Comparison of ENCODE assay signal across 2 cellular contexts in the genomic region with DNA sequence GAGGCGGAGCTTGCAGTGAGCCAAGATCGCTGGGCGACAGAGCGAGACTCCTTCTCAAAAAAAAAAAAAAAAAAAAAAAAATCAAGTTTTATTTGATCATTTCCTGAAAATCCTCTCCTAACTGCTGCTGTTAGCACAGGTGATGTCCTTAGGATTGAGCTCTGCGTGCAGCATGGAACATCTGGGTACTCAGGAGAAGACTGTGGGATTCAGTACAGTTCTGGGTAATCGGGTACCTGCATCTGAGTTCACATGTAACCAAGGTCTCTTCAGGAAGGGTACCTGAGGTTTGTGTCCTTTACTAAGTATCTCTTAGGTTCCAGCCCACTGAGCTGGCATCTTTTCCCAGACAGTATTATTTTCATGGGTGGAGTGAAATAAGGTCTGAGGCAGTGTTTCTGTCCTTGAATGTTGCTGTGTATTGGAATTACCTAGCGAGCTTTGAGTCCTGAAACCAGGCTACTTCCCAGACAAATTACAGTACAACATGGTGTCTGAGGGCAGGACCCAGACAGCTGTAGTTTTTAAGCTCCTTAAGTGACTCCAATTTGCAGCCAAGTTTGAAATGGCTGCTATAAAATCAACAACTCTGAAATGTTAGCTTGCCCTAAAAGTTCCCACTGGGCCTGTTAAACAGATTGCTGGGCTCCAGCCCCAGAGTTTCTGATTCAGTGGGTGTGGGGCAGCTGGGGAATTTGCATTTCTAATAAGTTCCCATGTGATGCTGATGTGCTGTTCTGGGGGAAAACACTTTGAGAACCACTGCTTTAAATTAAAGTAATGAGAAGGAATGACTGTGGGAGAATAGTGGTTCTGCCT.
TF ChIP-seq lines count a peak whose summit lies in the region.

No MANE protein-coding gene starts in this region.

TF ChIP-seq in HEK293, 187 proteins besides CTCF, POLR2A, EP300 and RAD21:
- TF ChIP-seq ZNF280C (tag by site-specific recombination; IDR thresholded peaks at IDR 0.05) = no peak
- TF ChIP-seq ZBTB20 (tag by site-specific recombination; IDR thresholded peaks at IDR 0.05) = peak; percentile 54

TF ChIP-seq in K562, 482 proteins besides CTCF, POLR2A, EP300 and RAD21:
- no peak for TF ChIP-seq MECOM (CRISPR knock-in tag; IDR thresholded peaks at IDR 0.05)
- TF ChIP-seq ZNF707 (CRISPR knock-in tag; conservative IDR thresholded peaks at IDR 0.05) = no peak
- TF ChIP-seq, protein P1, sequence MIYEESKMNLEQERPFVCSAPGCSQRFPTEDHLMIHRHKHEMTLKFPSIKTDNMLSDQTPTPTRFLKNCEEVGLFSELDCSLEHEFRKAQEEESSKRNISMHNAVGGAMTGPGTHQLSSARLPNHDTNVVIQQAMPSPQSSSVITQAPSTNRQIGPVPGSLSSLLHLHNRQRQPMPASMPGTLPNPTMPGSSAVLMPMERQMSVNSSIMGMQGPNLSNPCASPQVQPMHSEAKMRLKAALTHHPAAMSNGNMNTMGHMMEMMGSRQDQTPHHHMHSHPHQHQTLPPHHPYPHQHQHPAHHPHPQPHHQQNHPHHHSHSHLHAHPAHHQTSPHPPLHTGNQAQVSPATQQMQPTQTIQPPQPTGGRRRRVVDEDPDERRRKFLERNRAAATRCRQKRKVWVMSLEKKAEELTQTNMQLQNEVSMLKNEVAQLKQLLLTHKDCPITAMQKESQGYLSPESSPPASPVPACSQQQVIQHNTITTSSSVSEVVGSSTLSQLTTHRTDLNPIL (CRISPR knock-in tag; IDR thresholded peaks at IDR 0.05) = no peak
- no peak for TF ChIP-seq ZNF395 (CRISPR knock-in tag; IDR thresholded peaks at IDR 0.05)
- TF ChIP-seq ZNF140 (CRISPR knock-in tag; IDR thresholded peaks at IDR 0.05) = no peak
- no peak for TF ChIP-seq SIRT6 (IDR thresholded peaks at IDR 0.05; ENCODE audit: low read depth, low read length)
- no peak for TF ChIP-seq ZNF212 (CRISPR knock-in tag; IDR thresholded peaks at IDR 0.05)
- TF ChIP-seq PHB2 (IDR thresholded peaks at IDR 0.05; ENCODE audit: low read depth) = no peak
